ENCODE assay signal across 20 cellular contexts in the genomic region with DNA sequence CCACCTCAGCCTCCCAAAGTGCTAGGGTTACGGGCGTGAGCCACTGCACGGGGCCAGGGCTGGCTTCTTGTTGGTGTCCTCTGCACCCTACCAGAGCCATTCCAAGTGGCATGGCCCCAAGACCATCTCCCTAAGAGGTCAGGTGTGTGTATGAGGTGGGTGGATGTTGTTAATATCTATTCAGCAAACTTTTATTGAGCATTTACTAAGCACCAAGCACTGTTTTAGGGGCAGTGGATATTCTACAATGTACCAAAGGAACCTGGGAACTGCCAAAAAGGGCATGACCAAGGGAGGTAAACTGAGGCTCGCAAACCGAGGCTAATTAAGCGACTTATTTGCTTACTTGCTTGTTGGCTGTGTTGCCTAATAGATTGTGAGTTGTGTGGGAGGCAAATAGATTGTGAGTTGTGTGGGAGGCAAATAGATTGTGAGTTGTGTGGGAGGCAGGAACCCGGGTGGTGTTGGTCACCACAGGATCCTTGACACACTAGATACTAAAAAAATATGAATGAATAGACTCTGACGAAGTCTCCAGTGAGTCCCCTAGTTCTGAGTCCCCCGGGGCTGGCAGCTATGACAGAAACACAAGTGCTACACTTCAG. TPM values are rescaled to one million over a fixed set of nuclear protein-coding genes. Genes with fewer than 3 reads are reported as not detected.
"Had no signal": no experiment of that assay in that cellular context is flagged by ENCODE, and none has a peak within 500 bp of the region (broad histone marks: within the 10 kb centered on the region; RNA-seq: fewer than 3 reads in every experiment).

No MANE protein-coding gene starts in this region.

- H3K4me3 ChIP-seq: esophagus muscularis mucosa, heart right ventricle, left lung, spleen, upper lobe of right lung had no signal

- H3K27ac Mint-ChIP-seq: activated CD8-positive, alpha-beta memory T cell treated with anti-CD3 and anti-CD28 coated beads, Interleukin-2, amount 10 ng/mL, durations not matched to agents 7 days and 5 days; activated naive CD4-positive, alpha-beta T cell treated with anti-CD3 and anti-CD28 coated beads for 36 hours; stimulated activated memory B cell treated with anti-CD40 and anti-IgM and Interleukin-4, amounts not matched to agents 10 μg/mL and 1 μg/mL and 100 μg/mL, for 72 hours; T-cell had no signal

- H3K4me3 Mint-ChIP-seq: activated CD8-positive, alpha-beta memory T cell treated with anti-CD3 and anti-CD28 coated beads, Interleukin-2, amount 10 ng/mL, durations not matched to agents 7 days and 5 days; activated naive CD4-positive, alpha-beta T cell treated with anti-CD3 and anti-CD28 coated beads for 36 hours; stimulated activated memory B cell treated with anti-CD40 and anti-IgM and Interleukin-4, amounts not matched to agents 10 μg/mL and 1 μg/mL and 100 μg/mL, for 72 hours; T-cell had no signal

- H3K9me3 ChIP-seq: esophagus muscularis mucosa, heart right ventricle, left lung, neutrophil, spleen, upper lobe of right lung had no signal

- H3K27me3 Mint-ChIP-seq: T-cell had no signal

- H3K36me3 Mint-ChIP-seq: stimulated activated memory B cell treated with anti-CD40 and anti-IgM and Interleukin-4, amounts not matched to agents 10 μg/mL and 1 μg/mL and 100 μg/mL, for 72 hours; T-cell had no signal

- H3K9me3 Mint-ChIP-seq: activated naive CD4-positive, alpha-beta T cell treated with anti-CD3 and anti-CD28 coated beads for 36 hours; stimulated activated memory B cell treated with anti-CD40 and anti-IgM and Interleukin-4, amounts not matched to agents 10 μg/mL and 1 μg/mL and 100 μg/mL, for 72 hours; T-cell had no signal

- ATAC-seq: activated CD4-positive, CD25-positive, alpha-beta regulatory T cell treated with anti-CD3 and anti-CD28 coated beads, Interleukin-2, amount 50 U/mL, for 24 hours; activated CD8-positive, alpha-beta memory T cell treated with anti-CD3 and anti-CD28 coated beads, Interleukin-2, amount 10 ng/mL, durations not matched to agents 7 days and 5 days; heart right ventricle; left lung; SK-N-SH treated with all-trans-retinoic acid at 6 μM for 48 hours; stimulated activated memory B cell treated with anti-CD40 and anti-IgM and Interleukin-4, amounts not matched to agents 10 μg/mL and 1 μg/mL and 100 μg/mL, for 72 hours; T-cell; upper lobe of right lung had no signal

- H3K27ac ChIP-seq: brain microvascular endothelial cell, esophagus muscularis mucosa, heart right ventricle, left lung, neutrophil, spleen, upper lobe of right lung had no signal

- H3K36me3 ChIP-seq: brain microvascular endothelial cell, esophagus muscularis mucosa, heart right ventricle, left lung, neutrophil, spleen, upper lobe of right lung had no signal

- DNase-seq: activated CD4-positive, alpha-beta T cell treated with anti-CD3 and anti-CD28 coated beads, Interleukin-2, amount 50 U/mL, for 4 hours; activated CD8-positive, alpha-beta memory T cell treated with anti-CD3 and anti-CD28 coated beads, Interleukin-2, amount 10 ng/mL, durations not matched to agents 7 days and 5 days; activated naive CD4-positive, alpha-beta T cell treated with anti-CD3 and anti-CD28 coated beads for 36 hours; aorta; brain microvascular endothelial cell; cortex of kidney; effector CD4-positive, alpha-beta T cell; heart right ventricle; spleen; T-cell; T1000; upper lobe of right lung had no signal

RNA-seq across cellular contexts. Expression of gene ZNF541, which starts 30.9 kb away (rescaled TPM):
- total RNA-seq: kidney epithelial cell, renal cortical epithelial cell had no signal
